16 cellular contexts compared by ENCODE assay signal in genomic region chr1:154410185-154410827, GRCh38. TPM values are rescaled to one million over a fixed set of nuclear protein-coding genes. Genes with fewer than 3 reads are reported as not detected.
DNase-seq lines count a peak whose midpoint lies in the region; ATAC-seq and TF ChIP-seq lines count a peak whose summit lies in the region.
"Had no signal": no experiment of that assay in that cellular context is flagged by ENCODE, and none has a peak within 500 bp of the region (broad histone marks: within the 10 kb centered on the region; RNA-seq: fewer than 3 reads in every experiment).

No MANE protein-coding gene starts in this region.

- no peak overlapping the region for H2BK12ac ChIP-seq in trophoblast cell (ENCODE audit: low read length)

- H3K79me2 ChIP-seq in MM.1S (ENCODE audit: low read length): peaks cover 99% of the 10 kb centered on the region
- H3K79me2 ChIP-seq in trophoblast cell (ENCODE audit: control insufficient read depth, insufficient read depth, low read length, poor library complexity): no peaks in the 10 kb centered on the region

- H3K23ac ChIP-seq in trophoblast cell (ENCODE audit: low read length): no peak overlapping the region

- H2AFZ ChIP-seq in MM.1S (ENCODE audit: low read length): no peak overlapping the region
- H2AFZ ChIP-seq in trophoblast cell (ENCODE audit: insufficient read depth, low read length, poor library complexity): no peak overlapping the region

- H3K4me3 ChIP-seq in MM.1S (ENCODE audit: low read length) (no peak overlapping the region), endodermal cell (ENCODE audit: low read length) (no peak overlapping the region), trophoblast cell (ENCODE audit: low read depth, low read length) (no peak overlapping the region)
- H3K4me3 ChIP-seq: BLaER1, tibial artery had no signal

- ATAC-seq in CD4-positive, alpha-beta T cell (ENCODE audit: poor library complexity): peak; percentile 5
- ATAC-seq in HG02642 (IDR thresholded peaks at IDR 0.05; ENCODE audit: poor library complexity, unreplicated experiment) (no peak), GM21447 (IDR thresholded peaks at IDR 0.05; ENCODE audit: unreplicated experiment) (no peak)
- ATAC-seq: natural killer cell treated with Interleukin-12 subunit alpha and Interleukin-12 subunit beta and Interleukin-15 and Interleukin-18, amount 100 ng/mL, for 72 hours had no signal

- H2AK5ac ChIP-seq in trophoblast cell (ENCODE audit: low read length): no peak overlapping the region

- H3K4me1 ChIP-seq in MM.1S (ENCODE audit: low read length): peaks cover 62% of the 10 kb centered on the region
- peaks cover 19% of the 10 kb centered on the region for H3K4me1 ChIP-seq in endodermal cell (ENCODE audit: control insufficient read depth, insufficient read depth, low read length)
- H3K4me1 ChIP-seq in trophoblast cell (ENCODE audit: control insufficient read depth in 1 of 2, insufficient read depth in 2 of 2, low read length in 2 of 2): peaks cover 7 to 10% of the 10 kb centered on the region in 2 experiments

- intact Hi-C loops in CD4-positive, alpha-beta T cell (cut with DNase I, micrococcal nuclease): no loop called here
- intact Hi-C loops in posterior vena cava (cut with DNase I): no loop called here

- no peaks in the 10 kb centered on the region for H3K9me3 Mint-ChIP-seq in CD4-positive, alpha-beta T cell
- H3K9me3 Mint-ChIP-seq in endodermal cell: no peaks in the 10 kb centered on the region
- H3K9me3 Mint-ChIP-seq: natural killer cell treated with Interleukin-12 subunit alpha and Interleukin-12 subunit beta and Interleukin-15 and Interleukin-18, amount 100 ng/mL, for 72 hours had no signal

- CTCF ChIA-PET in CD4-positive, alpha-beta T cell (lab: Charles Lee): interaction anchor here (1.5 to 2.1 kb wide), 2 partner anchors 10 to 69 kb away, joined by 3 to 6 read pairs; no protein-coding TSS in a partner anchor

- H3F3A ChIP-seq in MM.1S (ENCODE audit: insufficient read depth, low read length): peaks cover 62% of the 10 kb centered on the region

- H3K27ac ChIP-seq in CD4-positive, alpha-beta T cell (ENCODE audit: low read depth, low read length): peak overlapping the region; percentile 43
- peak overlapping the region; percentile 92; the same call in 1 of the 2 replicates for H3K27ac ChIP-seq in MM.1S (ENCODE audit: low read length)
- no peak overlapping the region for H3K27ac ChIP-seq in endodermal cell (ENCODE audit: low read depth, low read length)
- H3K27ac ChIP-seq in trophoblast cell (ENCODE audit: low read depth, low read length): no peak overlapping the region
- H3K27ac ChIP-seq: BLaER1, tibial artery had no signal

- WGBS in endodermal cell (ENCODE audit: insufficient coverage in 1 of 2, insufficient read length in 1 of 2), 2 experiments: 87 to 88% methylated on average over 4 to 9 of the region's 9 CpGs
- no CpG with 5 or more reads among the region's 9 CpGs for WGBS in trophoblast cell (ENCODE audit: extremely low coverage, insufficient coverage, insufficient read length)

- no peaks in the 10 kb centered on the region for H3K9me2 ChIP-seq in MM.1S (replicated peaks; ENCODE audit: insufficient read depth, low read length)

- peaks cover 3% of the 10 kb centered on the region for H3K79me1 ChIP-seq in trophoblast cell (ENCODE audit: low read length)

- H3K36me3 Mint-ChIP-seq in CD4-positive, alpha-beta T cell (ENCODE audit: low read depth): peaks cover 65% of the 10 kb centered on the region
- no peaks in the 10 kb centered on the region for H3K36me3 Mint-ChIP-seq in endodermal cell (ENCODE audit: low read depth)
- H3K36me3 Mint-ChIP-seq: natural killer cell treated with Interleukin-12 subunit alpha and Interleukin-12 subunit beta and Interleukin-15 and Interleukin-18, amount 100 ng/mL, for 72 hours had no signal

- no peak overlapping the region for H3K18ac ChIP-seq in trophoblast cell (ENCODE audit: low read length)

- no peaks in the 10 kb centered on the region for H3K9me3 ChIP-seq in CD4-positive, alpha-beta T cell (ENCODE audit: control insufficient read depth, low read length)
- H3K9me3 ChIP-seq in MM.1S (replicated peaks; ENCODE audit: insufficient read depth, low read length) (no peaks in the 10 kb centered on the region), endodermal cell (ENCODE audit: control insufficient read depth, low read length) (no peaks in the 10 kb centered on the region), trophoblast cell (ENCODE audit: insufficient read depth, low read depth, low read length) (no peaks in the 10 kb centered on the region)
- H3K9me3 ChIP-seq: BLaER1, tibial artery had no signal

- no peak overlapping the region for H2BK120ac ChIP-seq in trophoblast cell (ENCODE audit: insufficient read depth, low read length, poor library complexity)

- no peak overlapping the region for H3K14ac ChIP-seq in trophoblast cell (ENCODE audit: low read length)

- no peaks in the 10 kb centered on the region for H4K20me1 ChIP-seq in MM.1S (ENCODE audit: insufficient read depth, low read length)
- H4K20me1 ChIP-seq: BLaER1 had no signal

- peak overlapping the region; percentile 96 for H3K4me3 Mint-ChIP-seq in CD4-positive, alpha-beta T cell
- H3K4me3 Mint-ChIP-seq in endodermal cell: no peak overlapping the region
- H3K4me3 Mint-ChIP-seq: natural killer cell treated with Interleukin-12 subunit alpha and Interleukin-12 subunit beta and Interleukin-15 and Interleukin-18, amount 100 ng/mL, for 72 hours had no signal

- H4K12ac ChIP-seq in trophoblast cell (ENCODE audit: low read depth, low read length): no peak overlapping the region

- H3K27me3 ChIP-seq in CD4-positive, alpha-beta T cell (ENCODE audit: control insufficient read depth, insufficient read depth, low read length): no peaks in the 10 kb centered on the region
- H3K27me3 ChIP-seq in MM.1S (replicated peaks; ENCODE audit: insufficient read depth, low read length) (no peaks in the 10 kb centered on the region), endodermal cell (ENCODE audit: control insufficient read depth, insufficient read depth, low read length, poor library complexity, severe bottlenecking) (peaks cover 26% of the 10 kb centered on the region), trophoblast cell (ENCODE audit: insufficient read depth, low read length) (peaks cover 8% of the 10 kb centered on the region)
- H3K27me3 ChIP-seq: tibial artery had no signal

- H3K4me2 ChIP-seq in MM.1S (ENCODE audit: low read depth, low read length) (peak overlapping the region; percentile 86; the same call in 1 of the 2 replicates), trophoblast cell (ENCODE audit: low read length) (no peak overlapping the region)
- H3K4me2 ChIP-seq: BLaER1 had no signal

- H3K27me3 Mint-ChIP-seq in CD4-positive, alpha-beta T cell: no peaks in the 10 kb centered on the region
- peaks cover 26% of the 10 kb centered on the region for H3K27me3 Mint-ChIP-seq in endodermal cell (ENCODE audit: insufficient read depth)

- H2BK5ac ChIP-seq in trophoblast cell (ENCODE audit: low read depth, low read length, poor library complexity): no peak overlapping the region

- POLR2A ChIA-PET in CD4-positive, alpha-beta T cell (lab: Charles Lee): interaction anchor here (0.7 to 9.1 kb wide), 10 partner anchors 8 to 526 kb away, joined by 3 to 178 read pairs (median 6); partner anchors contain the start of gene PMVK

- peaks cover 10% of the 10 kb centered on the region for H3K36me3 ChIP-seq in MM.1S (replicated peaks; ENCODE audit: insufficient read depth, low read length)
- H3K36me3 ChIP-seq in endodermal cell (ENCODE audit: control insufficient read depth, insufficient read depth, low read length): no peaks in the 10 kb centered on the region
- no peaks in the 10 kb centered on the region for H3K36me3 ChIP-seq in trophoblast cell (ENCODE audit: control insufficient read depth in 1 of 2, insufficient read depth in 2 of 2, low read length in 2 of 2)
- H3K36me3 ChIP-seq: BLaER1 had no signal

- no peak for TF ChIP-seq CTCF in CD4-positive, alpha-beta T cell (IDR thresholded peaks at IDR 0.05)
- TF ChIP-seq CTCF in MM.1S (IDR thresholded peaks at IDR 0.05; ENCODE audit: low read length) (no peak), endodermal cell (conservative IDR thresholded peaks at IDR 0.05) (no peak)

- peaks cover 79% of the 10 kb centered on the region for H3K4me1 Mint-ChIP-seq in CD4-positive, alpha-beta T cell (ENCODE audit: low read depth)
- peaks cover 17% of the 10 kb centered on the region for H3K4me1 Mint-ChIP-seq in endodermal cell

- H4K91ac ChIP-seq in trophoblast cell (ENCODE audit: low read depth, low read length): no peak overlapping the region

- H3K9ac ChIP-seq in MM.1S (ENCODE audit: low read length) (no peak overlapping the region), endodermal cell (ENCODE audit: extremely low read depth, low read length, poor library complexity, severe bottlenecking) (no peak overlapping the region), trophoblast cell (ENCODE audit: low read length) (no peak overlapping the region)
- H3K9ac ChIP-seq: BLaER1 had no signal

- DNase-seq in CD4-positive, alpha-beta T cell: peak in 2 of 10 experiments; percentile 26 to 33
- DNase-seq in MM.1S (no peak), endodermal cell (peak; percentile 46), posterior vena cava (ENCODE audit: low spot score) (peak; percentile 17), trophoblast cell (no peak), cortex of kidney (lab: John Stamatoyannopoulos, UW) (no peak)
- DNase-seq: activated CD8-positive, alpha-beta memory T cell treated with anti-CD3 and anti-CD28 coated beads for 24 hours; NCI-H1417; SIG-M5; stimulated activated CD4-positive, alpha-beta T cell treated with anti-CD3 and anti-CD28 coated beads, Interleukin-2, amount 100 ng/mL, for 24 hours; T1000 had no signal

- H4K8ac ChIP-seq in trophoblast cell (ENCODE audit: low read depth, low read length): no peak overlapping the region

- H3K27ac Mint-ChIP-seq in CD4-positive, alpha-beta T cell: peak overlapping the region; percentile 88
- H3K27ac Mint-ChIP-seq in endodermal cell: no peak overlapping the region

- no peak overlapping the region for H3K4ac ChIP-seq in trophoblast cell (ENCODE audit: low read depth, low read length)

RNA-seq across cellular contexts. Expression of gene IL6R, which starts 5.2 kb away (rescaled TPM):
- 10 to 100 TPM; 31.7 to 35.0 TPM for total RNA-seq in CD4-positive, alpha-beta T cell
- 1 to 10 TPM in 1 of 2 donors, under 1 TPM in 1; 0.77 to 1.0 TPM for total RNA-seq in endodermal cell
- polyA plus RNA-seq in endodermal cell (2013, experiment 1 of 2): 0.50 TPM
- polyA plus RNA-seq in endodermal cell (2013, experiment 2 of 2): 0.25 TPM
- 10 to 100 TPM; 19.6 to 24.1 TPM for total RNA-seq in posterior vena cava
- 0.29 and 0.42 TPM in 2 replicates for polyA plus RNA-seq in trophoblast cell (2013)

Comparison
In these comparisons a context has a peak if more than half of its experiments do, and no peak if none do; other contexts are left out.
1. DNase-seq: peak in endodermal cell (single experiment) and posterior vena cava (single experiment); none in MM.1S (single experiment), trophoblast cell (0 of 2) and cortex of kidney (single experiment).
2. H3K27ac ChIP-seq: peak in CD4-positive, alpha-beta T cell (single experiment) and MM.1S (single experiment); none in endodermal cell (single experiment) and trophoblast cell (single experiment).
3. RNA of gene IL6R, which starts 5.2 kb away (total RNA-seq): 31.7 to 35.0 TPM in CD4-positive, alpha-beta T cell and 19.6 to 24.1 TPM in posterior vena cava; 0.77 to 1.0 TPM in endodermal cell; every median in the first group is over 10 times any median in the second.